21 cellular contexts compared by ENCODE assay signal in genomic region chr1:81453345-81453703, GRCh38.
DNase-seq lines count a peak whose midpoint lies in the region; ATAC-seq, FAIRE-seq and TF ChIP-seq lines count a peak whose summit lies in the region.
"Had no signal": no experiment of that assay in that cellular context is flagged by ENCODE, and none has a peak within 500 bp of the region (broad histone marks: within the 10 kb centered on the region; RNA-seq: fewer than 3 reads in every experiment).

No MANE protein-coding gene starts in this region.

- H3K14ac ChIP-seq in mesenchymal stem cell (ENCODE audit: low read length in 2 of 2): no peak overlapping the region

- no peak overlapping the region for H2BK5ac ChIP-seq in mesenchymal stem cell (ENCODE audit: low read depth, low read length, poor library complexity, severe bottlenecking)

- no peak overlapping the region for H2BK120ac ChIP-seq in mesenchymal stem cell (ENCODE audit: low read depth, low read length)

- H3K79me2 ChIP-seq in neural progenitor cell (ENCODE audit: low read depth): no peaks in the 10 kb centered on the region

- H3K9me3 ChIP-seq in mesenchymal stem cell (ENCODE audit: control insufficient read depth, low read length): no peaks in the 10 kb centered on the region
- H3K9me3 ChIP-seq in neural progenitor cell (ENCODE audit: low read depth): no peaks in the 10 kb centered on the region
- H3K9me3 ChIP-seq: BE2C, SJSA1 had no signal

- H3F3A ChIP-seq in neural progenitor cell (ENCODE audit: low read depth): no peaks in the 10 kb centered on the region

- H3K9ac ChIP-seq in mesenchymal stem cell (ENCODE audit: low read length): no peak overlapping the region
- H3K9ac ChIP-seq in neural progenitor cell: no peak overlapping the region

- no peak overlapping the region for H3K27ac Mint-ChIP-seq in activated T-cell treated with anti-CD3 and anti-CD28 coated beads, Interleukin-2, amount 50 U/mL, for 72 hours
- H3K27ac Mint-ChIP-seq in neural progenitor cell: no peak overlapping the region
- H3K27ac Mint-ChIP-seq: CD4-positive, alpha-beta T cell had no signal

- DNase-seq in DMS53 (lab: John Stamatoyannopoulos, UW) (peak; percentile 24), DMS53 treated with DMSO at 0.1 percent for 48 hours (lab: John Stamatoyannopoulos, UW; ENCODE audit: unreplicated experiment) (no peak), mesenchymal stem cell (no peak), neural progenitor cell (ENCODE audit: low spot score) (no peak), H4 (ENCODE audit: low spot score) (no peak)
- no peak for DNase-seq in activated T-cell treated with anti-CD3 and anti-CD28 coated beads, Interleukin-2, amount 50 U/mL, for 72 hours
- DNase-seq: BE2C; CD4-positive, alpha-beta T cell; GDM1; GOT3; NCI-H1417 treated with DMSO at 0.1 percent for 48 hours; NCI-H1930; NCI-H2171 treated with DMSO at 0.1 percent for 48 hours; NCI-H82; PC-9 had no signal

- no peak overlapping the region for H2AFZ ChIP-seq in mesenchymal stem cell (ENCODE audit: low read depth, low read length)
- no peak overlapping the region for H2AFZ ChIP-seq in neural progenitor cell (replicated peaks)
- H2AFZ ChIP-seq: PC-9 had no signal

- H3K23ac ChIP-seq in mesenchymal stem cell (ENCODE audit: low read length in 2 of 2): no peak overlapping the region

- TF ChIP-seq CTCF in neural progenitor cell (IDR thresholded peaks at IDR 0.05): no peak

- no peaks in the 10 kb centered on the region for H3K27me3 Mint-ChIP-seq in activated T-cell treated with anti-CD3 and anti-CD28 coated beads, Interleukin-2, amount 50 U/mL, for 72 hours (ENCODE audit: low read depth)
- peaks cover 2% of the 10 kb centered on the region for H3K27me3 Mint-ChIP-seq in neural progenitor cell (ENCODE audit: insufficient read depth, low read depth)
- H3K27me3 Mint-ChIP-seq: CD4-positive, alpha-beta T cell had no signal

- ATAC-seq in activated T-cell treated with anti-CD3 and anti-CD28 coated beads, Interleukin-2, amount 50 U/mL, for 72 hours (replicated peaks in 1 of 2): no peak
- no peak for ATAC-seq in HG03280 (IDR thresholded peaks at IDR 0.05; ENCODE audit: unreplicated experiment)
- ATAC-seq: GM12878 had no signal

- no peaks in the 10 kb centered on the region for H3K36me3 Mint-ChIP-seq in activated T-cell treated with anti-CD3 and anti-CD28 coated beads, Interleukin-2, amount 50 U/mL, for 72 hours (ENCODE audit: insufficient read depth in 2 of 2)
- H3K36me3 Mint-ChIP-seq in neural progenitor cell: peaks cover 3% of the 10 kb centered on the region
- H3K36me3 Mint-ChIP-seq: IgD-negative memory B cell had no signal

- H3K4me1 Mint-ChIP-seq in activated T-cell treated with anti-CD3 and anti-CD28 coated beads, Interleukin-2, amount 50 U/mL, for 72 hours (ENCODE audit: low read depth): no peaks in the 10 kb centered on the region
- H3K4me1 Mint-ChIP-seq in neural progenitor cell: peaks cover 5% of the 10 kb centered on the region

- no peak overlapping the region for H3K4me3 Mint-ChIP-seq in activated T-cell treated with anti-CD3 and anti-CD28 coated beads, Interleukin-2, amount 50 U/mL, for 72 hours
- no peak overlapping the region for H3K4me3 Mint-ChIP-seq in neural progenitor cell
- H3K4me3 Mint-ChIP-seq: CD4-positive, alpha-beta T cell; IgD-negative memory B cell had no signal

- no peak overlapping the region for H2BK15ac ChIP-seq in mesenchymal stem cell (ENCODE audit: low read depth, poor library complexity, severe bottlenecking)

- no peak overlapping the region for H4K8ac ChIP-seq in mesenchymal stem cell (ENCODE audit: low read length)

- H3K4me2 ChIP-seq in mesenchymal stem cell (ENCODE audit: low read length, poor library complexity, severe bottlenecking) (peak overlapping the region; percentile 29), neural progenitor cell (no peak overlapping the region)
- H3K4me2 ChIP-seq: PC-9 had no signal

- H2AK5ac ChIP-seq in mesenchymal stem cell (ENCODE audit: low read length, severe bottlenecking): no peak overlapping the region

- WGBS in mesenchymal stem cell: 78% methylated on average over 3 of the region's 4 CpGs

- H3K4ac ChIP-seq in mesenchymal stem cell (ENCODE audit: low read depth in 1 of 2, low read length in 2 of 2): no peak overlapping the region

- H3K4me3 ChIP-seq in mesenchymal stem cell (ENCODE audit: insufficient read depth in 1 of 2, low read depth in 1 of 2, low read length in 2 of 2) (no peak overlapping the region), neural progenitor cell (no peak overlapping the region)
- H3K4me3 ChIP-seq: GM12878, PC-9, SJSA1 had no signal

- no peak overlapping the region for H2BK12ac ChIP-seq in mesenchymal stem cell (ENCODE audit: low read length in 2 of 2)

- H3K27ac ChIP-seq in mesenchymal stem cell (ENCODE audit: low read length, poor library complexity, severe bottlenecking) (no peak overlapping the region), neural progenitor cell (no peak overlapping the region)
- H3K27ac ChIP-seq: 22Rv1, PC-9, SJSA1 had no signal

- no peaks in the 10 kb centered on the region for H3K36me3 ChIP-seq in mesenchymal stem cell (ENCODE audit: control insufficient read depth in 1 of 2, insufficient read depth in 2 of 2, low read depth in 1 of 2, low read length in 2 of 2)
- H3K36me3 ChIP-seq in neural progenitor cell: no peaks in the 10 kb centered on the region
- H3K36me3 ChIP-seq: BE2C, SJSA1 had no signal

- peaks cover 4 to 6% of the 10 kb centered on the region in 2 donors for H3K9me3 Mint-ChIP-seq in activated T-cell treated with anti-CD3 and anti-CD28 coated beads, Interleukin-2, amount 50 U/mL, for 72 hours
- peaks cover 2% of the 10 kb centered on the region for H3K9me3 Mint-ChIP-seq in neural progenitor cell
- H3K9me3 Mint-ChIP-seq: CD4-positive, alpha-beta T cell had no signal

- no peak overlapping the region for H4K91ac ChIP-seq in mesenchymal stem cell (ENCODE audit: low read length)

- no peak overlapping the region for H3K18ac ChIP-seq in mesenchymal stem cell (ENCODE audit: low read depth in 1 of 2, low read length in 2 of 2)

- H4K20me1 ChIP-seq in neural progenitor cell (ENCODE audit: low read depth): no peaks in the 10 kb centered on the region

- H3K4me1 ChIP-seq in mesenchymal stem cell (ENCODE audit: control insufficient read depth, insufficient read depth, low read depth, low read length) (no peaks in the 10 kb centered on the region), neural progenitor cell (peaks cover 6% of the 10 kb centered on the region)
- H3K4me1 ChIP-seq: BE2C, SJSA1 had no signal

- peak; percentile 45 for FAIRE-seq in colon (lab: Jason Lieb, UNC)
- FAIRE-seq: GM12878 had no signal

- H3K79me1 ChIP-seq in mesenchymal stem cell (replicated peaks; ENCODE audit: low read length, poor library complexity, severe bottlenecking): no peaks in the 10 kb centered on the region

- H3K27me3 ChIP-seq in mesenchymal stem cell (ENCODE audit: control insufficient read depth in 1 of 2, insufficient read depth in 1 of 2, low read length in 2 of 2): no peaks in the 10 kb centered on the region
- H3K27me3 ChIP-seq in neural progenitor cell: no peaks in the 10 kb centered on the region
- H3K27me3 ChIP-seq: BE2C, SJSA1 had no signal
